ENCODE assay signal across 9 cellular contexts in genomic region chr7:107506683-107507339, GRCh38. TPM values are rescaled to one million over a fixed set of nuclear protein-coding genes. Genes with fewer than 3 reads are reported as not detected.
DNase-seq lines count a peak whose midpoint lies in the region; ATAC-seq and TF ChIP-seq lines count a peak whose summit lies in the region.
"Had no signal": no experiment of that assay in that cellular context is flagged by ENCODE, and none has a peak within 500 bp of the region (broad histone marks: within the 10 kb centered on the region; RNA-seq: fewer than 3 reads in every experiment).

No MANE protein-coding gene starts in this region.

- ATAC-seq in left colon (peak; percentile 93), HG03108 (IDR thresholded peaks at IDR 0.05; ENCODE audit: unreplicated experiment) (no peak), GM19463 (IDR thresholded peaks at IDR 0.05; ENCODE audit: unreplicated experiment) (no peak), GM18907 (IDR thresholded peaks at IDR 0.05; ENCODE audit: unreplicated experiment) (no peak)

- H3K36me3 Mint-ChIP-seq in Calu3 (ENCODE audit: insufficient read depth, unreplicated experiment) = peaks cover 13% of the 10 kb centered on the region

- H3K4me1 ChIP-seq in MM.1S (ENCODE audit: low read length) = 0 out of 2 replicates have a peak, but pooled peaks cover 7% of the 10 kb centered on the region
- H3K4me1 ChIP-seq in effector memory CD4-positive, alpha-beta T cell (ENCODE audit: control insufficient read depth, insufficient read depth, low read length, poor library complexity, severe bottlenecking) = no peaks in the 10 kb centered on the region

- no peak for TF ChIP-seq CTCF in Calu3 (IDR thresholded peaks at IDR 0.05; ENCODE audit: unreplicated experiment)
- no peak for TF ChIP-seq CTCF in MM.1S (IDR thresholded peaks at IDR 0.05; ENCODE audit: low read length)
- TF ChIP-seq CTCF in VCaP (conservative IDR thresholded peaks at IDR 0.05) = no peak

- no peaks in the 10 kb centered on the region for H3K27me3 ChIP-seq in MM.1S (replicated peaks; ENCODE audit: insufficient read depth, low read length)
- no peaks in the 10 kb centered on the region for H3K27me3 ChIP-seq in effector memory CD4-positive, alpha-beta T cell (replicated peaks; ENCODE audit: control insufficient read depth, insufficient read depth, low read length, poor library complexity, severe bottlenecking)

- intact Hi-C loops in Calu3 (cut with micrococcal nuclease; ENCODE audit: unreplicated experiment) = no loop called here
- intact Hi-C loops in left colon (cut with DNase I, micrococcal nuclease) = no loop called here

- peak overlapping the region; percentile 46 for H3K4me3 Mint-ChIP-seq in Calu3 (ENCODE audit: low read depth, unreplicated experiment)

- H2AFZ ChIP-seq in MM.1S (ENCODE audit: low read length) = no peak overlapping the region

- no peaks in the 10 kb centered on the region for H3K79me2 ChIP-seq in MM.1S (ENCODE audit: low read length)

- H4K20me1 ChIP-seq in MM.1S (ENCODE audit: insufficient read depth, low read length) = no peaks in the 10 kb centered on the region

- peaks cover 3% of the 10 kb centered on the region for H3K9me3 Mint-ChIP-seq in Calu3 (ENCODE audit: low read depth, unreplicated experiment)

- H3K27ac ChIP-seq in MM.1S (ENCODE audit: low read length) = peak overlapping the region; percentile 2; the same call in 1 of the 2 replicates
- peak overlapping the region; percentile 40 for H3K27ac ChIP-seq in VCaP
- no peak overlapping the region for H3K27ac ChIP-seq in effector memory CD4-positive, alpha-beta T cell (ENCODE audit: insufficient read depth, low read length, poor library complexity, severe bottlenecking)

- H3K27me3 Mint-ChIP-seq in Calu3 (ENCODE audit: unreplicated experiment) = no peaks in the 10 kb centered on the region

- H3K27ac Mint-ChIP-seq in Calu3 (ENCODE audit: unreplicated experiment) = peak overlapping the region; percentile 89

- H3K9ac ChIP-seq in MM.1S (ENCODE audit: low read length) = no peak overlapping the region

- no peaks in the 10 kb centered on the region for H3K9me3 ChIP-seq in MM.1S (replicated peaks; ENCODE audit: insufficient read depth, low read length)
- H3K9me3 ChIP-seq in effector memory CD4-positive, alpha-beta T cell (ENCODE audit: control insufficient read depth, low read length) = no peaks in the 10 kb centered on the region

- no peak overlapping the region for H3K4me2 ChIP-seq in MM.1S (ENCODE audit: low read depth, low read length)

- CTCF ChIA-PET in Calu3 (lab: Charles Lee) = no interaction called here

- no peak overlapping the region for H3K4me3 ChIP-seq in MM.1S (ENCODE audit: low read length)
- no peak overlapping the region for H3K4me3 ChIP-seq in effector memory CD4-positive, alpha-beta T cell (ENCODE audit: insufficient read depth, low read depth, low read length, poor library complexity, severe bottlenecking)

- H3F3A ChIP-seq in MM.1S (ENCODE audit: insufficient read depth, low read length) = no peaks in the 10 kb centered on the region

- H3K9me2 ChIP-seq in MM.1S (replicated peaks; ENCODE audit: insufficient read depth, low read length) = no peaks in the 10 kb centered on the region

- BruUV-seq in Calu3 (replicated peaks; lab: Mats Ljungman, UMichigan) = no TSS peak

- no peaks in the 10 kb centered on the region for H3K36me3 ChIP-seq in MM.1S (replicated peaks; ENCODE audit: insufficient read depth, low read length)
- H3K36me3 ChIP-seq in effector memory CD4-positive, alpha-beta T cell (ENCODE audit: control insufficient read depth, insufficient read depth, low read length) = peaks cover 11% of the 10 kb centered on the region

- DNase-seq in Calu3 (peak; percentile 85), MM.1S (no peak), left colon (peak; percentile 85 to 88)
- DNase-seq in effector memory CD4-positive, alpha-beta T cell = no peak

- peaks cover 12% of the 10 kb centered on the region for H3K4me1 Mint-ChIP-seq in Calu3 (ENCODE audit: low read depth, unreplicated experiment)

RNA-seq across cellular contexts. Expression of gene GPR22, which starts 37.0 kb away (rescaled TPM):
- total RNA-seq in Calu3 (2022) (not detected in 2 replicates), left colon (not detected)
- total RNA-seq: astrocyte had no signal

RNA-seq across cellular contexts. Expression of gene COG5, which starts 56.9 kb away (rescaled TPM):
- total RNA-seq in Calu3 (2022) (21.4 and 23.6 TPM in 2 replicates), left colon (10 to 100 TPM; 39.7 to 45.8 TPM)

RNA-seq across cellular contexts. Expression of gene DUS4L, which starts 57.0 kb away (rescaled TPM):
- total RNA-seq in Calu3 (2022) = 9.3 and 9.9 TPM in 2 replicates
- total RNA-seq in left colon = 1 to 10 TPM; 5.6 to 6.7 TPM

Comparison
In these comparisons a context has a peak if more than half of its experiments do, and no peak if none do; other contexts are left out.
1. DNase-seq: peak in Calu3 (single experiment) and left colon (2 of 2); none in MM.1S (single experiment) and effector memory CD4-positive, alpha-beta T cell (0 of 3).